In the genomic region with DNA sequence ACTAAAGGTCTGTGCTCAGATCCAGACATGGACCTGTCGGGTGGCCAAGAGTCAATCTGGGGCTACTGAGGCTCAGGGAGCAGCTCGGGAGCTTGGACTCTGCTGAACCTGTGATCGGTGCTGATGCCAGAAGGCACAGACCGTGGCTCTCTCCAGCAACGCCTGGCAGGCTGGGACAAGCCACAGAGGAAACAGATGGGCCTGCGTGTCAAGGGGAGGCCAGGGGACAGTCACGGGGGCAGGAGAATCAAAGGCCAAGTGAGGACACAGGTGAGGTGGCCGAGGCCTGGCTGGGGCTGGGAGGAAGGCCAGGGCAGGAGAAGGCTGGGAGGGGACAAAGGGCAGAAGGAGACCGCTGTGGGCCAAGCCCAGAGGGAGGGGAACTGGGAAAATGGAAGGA, we compare ENCODE assay signal across 25 cellular contexts. TPM values are rescaled to one million over a fixed set of nuclear protein-coding genes. Genes with fewer than 3 reads are reported as not detected.
DNase-seq lines count a peak whose midpoint lies in the region; ATAC-seq and FAIRE-seq lines count a peak whose summit lies in the region.
"Had no signal": no experiment of that assay in that cellular context is flagged by ENCODE, and none has a peak within 500 bp of the region (broad histone marks: within the 10 kb centered on the region; RNA-seq: fewer than 3 reads in every experiment).

No MANE protein-coding gene starts in this region.

- peaks cover 0 to 14% of the 10 kb centered on the region in 2 donors for H3K4me1 ChIP-seq in small intestine (ENCODE audit: control insufficient read depth in 2 of 2, insufficient read depth in 1 of 2, low read depth in 1 of 2, low read length in 1 of 2)
- H3K4me1 ChIP-seq: HAP-1, spleen had no signal

- H3K36me3 ChIP-seq in small intestine (ENCODE audit: control insufficient read depth in 2 of 2, insufficient read depth in 2 of 2, low read length in 2 of 2): no peaks in the 10 kb centered on the region
- H3K36me3 ChIP-seq: brain microvascular endothelial cell, HAP-1, spleen, thoracic aorta had no signal

- no peaks in the 10 kb centered on the region for H3K9me3 ChIP-seq in small intestine (ENCODE audit: control insufficient read depth, low read depth)
- H3K9me3 ChIP-seq: HAP-1, spleen, thoracic aorta had no signal

- DNase-seq in NCI-H2171 treated with DMSO at 0.1 percent for 48 hours (lab: John Stamatoyannopoulos, UW) (peak; percentile 84), cerebellar cortex (ENCODE audit: low spot score) (peak; percentile 94), left colon (no peak), small intestine (peak; percentile 62), amygdala (lab: John Stamatoyannopoulos, UW) (no peak), NCI-H748 treated with DMSO at 0.1 percent for 48 hours (lab: John Stamatoyannopoulos, UW) (no peak)
- DNase-seq: activated B cell treated with CpG ODN at 0.5 μM for 24 hours; activated CD4-positive, alpha-beta memory T cell treated with anti-CD3 and anti-CD28 coated beads for 36 hours; activated gamma-delta T cell treated with Interleukin-2 at 50 U/mL for 16 hours; activated T-cell treated with anti-CD3 and anti-CD28 coated beads for 4 hours; brain microvascular endothelial cell; CD4-positive, CD25-positive, alpha-beta regulatory T cell; head of caudate nucleus; midbrain; MV-4-11; NCI-H187 treated with DMSO at 0.1 percent for 48 hours; spleen; stimulated activated CD4-positive, alpha-beta T cell treated with anti-CD3 and anti-CD28 coated beads, Interleukin-4, amount 100 ng/mL, for 1 hour; stimulated activated naive CD4-positive, alpha-beta T cell; T-helper 9 cell had no signal

- peak; percentile 13 for ATAC-seq in left colon
- no peak for ATAC-seq in GM18519 (IDR thresholded peaks at IDR 0.05; ENCODE audit: low FRiP score, unreplicated experiment)

- FAIRE-seq in small intestine (lab: Jason Lieb, UNC): no peak
- FAIRE-seq: endothelial cell of umbilical vein, GM18507 had no signal

- peak overlapping the region in 1 of 2 donors; percentile 70 for H3K27ac ChIP-seq in small intestine (ENCODE audit: low read depth in 1 of 2, low read length in 1 of 2)
- H3K27ac ChIP-seq: brain microvascular endothelial cell, spleen, thoracic aorta had no signal

- WGBS in small intestine, 3 donors: 16 to 50% (median 27%) methylated on average over 9 of the region's 9 CpGs

- no peak overlapping the region for H3K4me3 ChIP-seq in small intestine (ENCODE audit: low read depth in 1 of 2, low read length in 2 of 2)
- H3K4me3 ChIP-seq: HAP-1, spleen, thoracic aorta had no signal

- intact Hi-C loops in left colon (cut with DNase I, micrococcal nuclease): no loop called here

- H3K27me3 ChIP-seq in small intestine (ENCODE audit: control insufficient read depth in 2 of 2, insufficient read depth in 2 of 2, low read length in 2 of 2): no peaks in the 10 kb centered on the region
- H3K27me3 ChIP-seq: brain microvascular endothelial cell had no signal

RNA-seq across cellular contexts. Expression of gene EPB41L4B, which starts 43.4 kb away (rescaled TPM):
- 100 to 1,000 TPM; 147 to 150 TPM for total RNA-seq in left colon
- polyA plus RNA-seq in small intestine: 100 to 1,000 TPM in 1 of 3 donors, 10 to 100 TPM in 2; 22.1 to 126 (median 94.3) TPM
- total RNA-seq: CD4-positive, CD25-positive, alpha-beta regulatory T cell had no signal
- polyA plus RNA-seq: CD4-positive, CD25-positive, alpha-beta regulatory T cell had no signal

Comparison
In these comparisons a context has a peak if more than half of its experiments do, and no peak if none do; other contexts are left out.
1. DNase-seq: peak in NCI-H2171 treated with DMSO at 0.1 percent for 48 hours (single experiment), cerebellar cortex (single experiment) and small intestine (single experiment); none in left colon (0 of 2), amygdala (0 of 56) and NCI-H748 treated with DMSO at 0.1 percent for 48 hours (single experiment).